ENCODE assay signal across 22 cellular contexts in genomic region chr3:116896116-116896515, GRCh38.
A peak's percentile ranks its signal among the peaks of the same experiment; 100 is the strongest.
DNase-seq lines count a peak whose midpoint lies in the region; ATAC-seq, FAIRE-seq and TF ChIP-seq lines count a peak whose summit lies in the region.
"Had no signal": no experiment of that assay in that cellular context is flagged by ENCODE, and none has a peak within 500 bp of the region (broad histone marks: within the 10 kb centered on the region; RNA-seq: fewer than 3 reads in every experiment).

No MANE protein-coding gene starts in this region.

- H3K79me2 ChIP-seq in HepG2 (ENCODE audit: insufficient read depth, low read length) = no peaks in the 10 kb centered on the region

- H3K4me3 ChIP-seq in HepG2 (replicated peaks in 1 of 3; ENCODE audit: insufficient read depth in 1 of 3, low read depth in 2 of 3, low read length in 3 of 3) (no peak overlapping the region), right lobe of liver (no peak overlapping the region), bronchial epithelial cell (ENCODE audit: low read depth, low read length) (no peak overlapping the region)
- H3K4me3 ChIP-seq: A549; BLaER1 treated with 17β-estradiol and CSF1 and Interleukin-3, amounts not matched to agents 10 nM and 100 nM; Peyer's patch; SK-N-MC had no signal

- CTCF ChIA-PET in HepG2 (lab: Yijun Ruan, JAX; ENCODE audit: low intra/inter-chr PET ratio, low total read pairs) (no interaction called here), WTC11 (lab: Charles Lee) (no interaction called here)

- H3K4me1 ChIP-seq in HepG2 (ENCODE audit: insufficient read depth, low read length) (no peaks in the 10 kb centered on the region), right lobe of liver (no peaks in the 10 kb centered on the region)
- H3K4me1 ChIP-seq: A549, Peyer's patch had no signal

- TF ChIP-seq CTCF in HepG2 (CRISPR knock-in tag; IDR thresholded peaks at IDR 0.05) (no peak), right lobe of liver (IDR thresholded peaks at IDR 0.05) (no peak), bronchial epithelial cell (IDR thresholded peaks at IDR 0.05; ENCODE audit: insufficient read depth, low read length, severe bottlenecking) (no peak), CD14-positive monocyte (IDR thresholded peaks at IDR 0.05) (no peak), WTC11 (IDR thresholded peaks at IDR 0.05) (no peak)

- H3K9me3 Mint-ChIP-seq in CD14-positive monocyte (no peaks in the 10 kb centered on the region), WTC11 (no peaks in the 10 kb centered on the region)

- FAIRE-seq in HepG2 (lab: Jason Lieb, UNC) = no peak
- peak; percentile 81 for FAIRE-seq in bronchial epithelial cell (lab: Jason Lieb, UNC)
- FAIRE-seq: A549 had no signal

- no peak for TF ChIP-seq POLR2A in HepG2 (IDR thresholded peaks at IDR 0.05; ENCODE audit: insufficient read depth in 1 of 2, low read depth in 2 of 2, low read length in 2 of 2)
- no peak for TF ChIP-seq POLR2A in right lobe of liver (IDR thresholded peaks at IDR 0.05)

- H3K27me3 ChIP-seq in HepG2 (ENCODE audit: control insufficient read depth in 1 of 2, insufficient read depth in 2 of 2, low read length in 2 of 2) (no peaks in the 10 kb centered on the region), right lobe of liver (no peaks in the 10 kb centered on the region), bronchial epithelial cell (ENCODE audit: control insufficient read depth, insufficient read depth, low read length) (no peaks in the 10 kb centered on the region)
- H3K27me3 ChIP-seq: BLaER1 treated with 17β-estradiol and CSF1 and Interleukin-3, amounts not matched to agents 10 nM and 100 nM; Peyer's patch had no signal

- TF ChIP-seq RAD21 in HepG2 (CRISPR knock-in tag; IDR thresholded peaks at IDR 0.05) = no peak

- H3K4me1 Mint-ChIP-seq in CD14-positive monocyte (no peaks in the 10 kb centered on the region), WTC11 (0 out of 2 replicates have a peak, but pooled peaks cover 2% of the 10 kb centered on the region)
- H3K4me1 Mint-ChIP-seq: CD8-positive, alpha-beta memory T cell; T-cell had no signal

- DNase-seq in HepG2 (ENCODE audit: low spot score) (no peak), right lobe of liver (no peak), OCI-M1 (lab: John Stamatoyannopoulos, UW) (peak; percentile 28), bronchial epithelial cell (ENCODE audit: low read depth) (peak; percentile 96), renal cortical epithelial cell (ENCODE audit: low read depth) (peak; percentile 45), CD14-positive monocyte (ENCODE audit: low spot score) (no peak), WTC11 (ENCODE audit: low spot score) (no peak)
- DNase-seq: CD8-positive, alpha-beta memory T cell; GDM1; H7; HFFc6; NCI-H187; NCI-H2227 treated with DMSO at 0.1 percent for 48 hours; NCI-H524; NCI-H82; Peyer's patch; Right ventricle myocardium superior; T-cell had no signal

- intact Hi-C loops in HepG2 (cut with micrococcal nuclease; ENCODE audit: unreplicated experiment) (no loop called here), right lobe of liver (cut with DNase I) (no loop called here), CD14-positive monocyte (cut with micrococcal nuclease) (no loop called here)

- no peak for TF ChIP-seq EP300 in HepG2 (IDR thresholded peaks at IDR 0.05; ENCODE audit: low read depth in 2 of 2, low read length in 2 of 2)
- no peak for TF ChIP-seq EP300 in HepG2 (CRISPR knock-in tag; IDR thresholded peaks at IDR 0.05; ENCODE audit: borderline replicate concordance)

- H3K9me3 ChIP-seq in HepG2 (ENCODE audit: low read length) (no peaks in the 10 kb centered on the region), right lobe of liver (no peaks in the 10 kb centered on the region)
- H3K9me3 ChIP-seq: A549; BLaER1 treated with 17β-estradiol and CSF1 and Interleukin-3, amounts not matched to agents 10 nM and 100 nM; Peyer's patch had no signal

- in situ Hi-C loops in HepG2 (cut with HindIII; ENCODE audit: extremely low pct_ligation_motif_present, low pct_unique_long_range_greater_than_20kb) = no loop called here

- ATAC-seq in HepG2 = no peak
- ATAC-seq in right lobe of liver = no peak
- no peak for ATAC-seq in SK-N-SH treated with all-trans-retinoic acid at 6 μM for 48 hours
- no peak for ATAC-seq in WTC11
- ATAC-seq: A549, T-cell had no signal

- H3K4me3 Mint-ChIP-seq in CD14-positive monocyte = no peak overlapping the region
- H3K4me3 Mint-ChIP-seq in WTC11 = no peak overlapping the region
- H3K4me3 Mint-ChIP-seq: CD8-positive, alpha-beta memory T cell; HFFc6; T-cell had no signal

- no peaks in the 10 kb centered on the region for H4K20me1 ChIP-seq in HepG2 (ENCODE audit: insufficient read depth, low read length)
- H4K20me1 ChIP-seq: BLaER1 treated with 17β-estradiol and CSF1 and Interleukin-3, amounts not matched to agents 10 nM and 100 nM had no signal

- H2AFZ ChIP-seq in HepG2 (ENCODE audit: low read length) = no peak overlapping the region

- POLR2A ChIA-PET in HepG2 (lab: Yijun Ruan, JAX) (no interaction called here), WTC11 (lab: Charles Lee) (no interaction called here)

- no peak overlapping the region for H3K27ac Mint-ChIP-seq in CD14-positive monocyte
- H3K27ac Mint-ChIP-seq in WTC11 = no peak overlapping the region
- H3K27ac Mint-ChIP-seq: CD8-positive, alpha-beta memory T cell; HFFc6; T-cell had no signal

- 29% methylated on average over 2 of the region's 2 CpGs for WGBS in HepG2 (ENCODE audit: low lambda C conversion rate)
- WGBS in right lobe of liver (ENCODE audit: insufficient coverage, low coverage, low lambda C conversion rate, missing lambda C conversion rate) = 54% methylated on average over 2 of the region's 2 CpGs

- no peak overlapping the region for H3K9ac ChIP-seq in HepG2 (ENCODE audit: insufficient read depth, low read depth, low read length)
- H3K9ac ChIP-seq: BLaER1 treated with 17β-estradiol and CSF1 and Interleukin-3, amounts not matched to agents 10 nM and 100 nM had no signal

- H3K36me3 Mint-ChIP-seq in CD14-positive monocyte (no peaks in the 10 kb centered on the region), WTC11 (no peaks in the 10 kb centered on the region)
- H3K36me3 Mint-ChIP-seq: CD8-positive, alpha-beta memory T cell; T-cell had no signal

- no peak overlapping the region for H3K4me2 ChIP-seq in HepG2 (ENCODE audit: low read depth, low read length)
- H3K4me2 ChIP-seq: A549 had no signal

- no peaks in the 10 kb centered on the region for H3K27me3 Mint-ChIP-seq in CD14-positive monocyte (ENCODE audit: low read depth in 3 of 3)
- H3K27me3 Mint-ChIP-seq in WTC11 (ENCODE audit: low read depth) = no peaks in the 10 kb centered on the region
- H3K27me3 Mint-ChIP-seq: CD8-positive, alpha-beta memory T cell; T-cell had no signal

- no peaks in the 10 kb centered on the region for H3K36me3 ChIP-seq in HepG2 (replicated peaks in 1 of 2; ENCODE audit: control insufficient read depth in 1 of 2, insufficient read depth in 2 of 2, low read length in 2 of 2)
- H3K36me3 ChIP-seq in right lobe of liver = no peaks in the 10 kb centered on the region
- H3K36me3 ChIP-seq in bronchial epithelial cell (ENCODE audit: control insufficient read depth, insufficient read depth, low read length) = no peaks in the 10 kb centered on the region
- H3K36me3 ChIP-seq: BLaER1 treated with 17β-estradiol and CSF1 and Interleukin-3, amounts not matched to agents 10 nM and 100 nM; Peyer's patch had no signal

- no TSS peak for BruUV-seq in HepG2 (replicated peaks; lab: Mats Ljungman, UMichigan)

- H3K27ac ChIP-seq in HepG2 (ENCODE audit: extremely low read length, insufficient read depth, low read length) (no peak overlapping the region), right lobe of liver (no peak overlapping the region)
- H3K27ac ChIP-seq: A549; BLaER1 treated with 17β-estradiol and CSF1 and Interleukin-3, amounts not matched to agents 10 nM and 100 nM; Peyer's patch; SK-N-MC had no signal

TF ChIP-seq in HepG2, 621 proteins besides CTCF, POLR2A, EP300 and RAD21:
- no peak for TF ChIP-seq ZSCAN22 (CRISPR knock-in tag; IDR thresholded peaks at IDR 0.05)
- TF ChIP-seq ATF7 (IDR thresholded peaks at IDR 0.05) = 0 out of 2 replicates have a peak, but pooled peaks have one; percentile 8
- TF ChIP-seq ATF7 (CRISPR knock-in tag; IDR thresholded peaks at IDR 0.05) = no peak

TF ChIP-seq in SK-N-SH treated with all-trans-retinoic acid at 6 μM for 48 hours, 23 proteins besides CTCF, POLR2A, EP300 and RAD21 (continues in another document):
- TF ChIP-seq OSR1 (CRISPR knock-in tag; IDR thresholded peaks at IDR 0.05) (no peak), TCF4 (CRISPR knock-in tag; IDR thresholded peaks at IDR 0.05; ENCODE audit: borderline replicate concordance) (no peak), ISL1 (CRISPR knock-in tag; IDR thresholded peaks at IDR 0.05) (no peak), ARNTL (CRISPR knock-in tag; IDR thresholded peaks at IDR 0.05; ENCODE audit: borderline replicate concordance, low read depth) (no peak), ZNF8 (CRISPR knock-in tag; IDR thresholded peaks at IDR 0.05) (no peak)
- TF ChIP-seq, protein P1, sequence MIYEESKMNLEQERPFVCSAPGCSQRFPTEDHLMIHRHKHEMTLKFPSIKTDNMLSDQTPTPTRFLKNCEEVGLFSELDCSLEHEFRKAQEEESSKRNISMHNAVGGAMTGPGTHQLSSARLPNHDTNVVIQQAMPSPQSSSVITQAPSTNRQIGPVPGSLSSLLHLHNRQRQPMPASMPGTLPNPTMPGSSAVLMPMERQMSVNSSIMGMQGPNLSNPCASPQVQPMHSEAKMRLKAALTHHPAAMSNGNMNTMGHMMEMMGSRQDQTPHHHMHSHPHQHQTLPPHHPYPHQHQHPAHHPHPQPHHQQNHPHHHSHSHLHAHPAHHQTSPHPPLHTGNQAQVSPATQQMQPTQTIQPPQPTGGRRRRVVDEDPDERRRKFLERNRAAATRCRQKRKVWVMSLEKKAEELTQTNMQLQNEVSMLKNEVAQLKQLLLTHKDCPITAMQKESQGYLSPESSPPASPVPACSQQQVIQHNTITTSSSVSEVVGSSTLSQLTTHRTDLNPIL (CRISPR knock-in tag; IDR thresholded peaks at IDR 0.05; ENCODE audit: low read depth) = no peak

Comparison
In these comparisons a context has a peak if more than half of its experiments do, and no peak if none do; other contexts are left out.
1. DNase-seq: peak in OCI-M1 (single experiment), bronchial epithelial cell (single experiment) and renal cortical epithelial cell (single experiment); none in HepG2 (single experiment), right lobe of liver (0 of 3), CD14-positive monocyte (single experiment) and WTC11 (single experiment).